1 cellular context compared by ENCODE assay signal in the genomic region with DNA sequence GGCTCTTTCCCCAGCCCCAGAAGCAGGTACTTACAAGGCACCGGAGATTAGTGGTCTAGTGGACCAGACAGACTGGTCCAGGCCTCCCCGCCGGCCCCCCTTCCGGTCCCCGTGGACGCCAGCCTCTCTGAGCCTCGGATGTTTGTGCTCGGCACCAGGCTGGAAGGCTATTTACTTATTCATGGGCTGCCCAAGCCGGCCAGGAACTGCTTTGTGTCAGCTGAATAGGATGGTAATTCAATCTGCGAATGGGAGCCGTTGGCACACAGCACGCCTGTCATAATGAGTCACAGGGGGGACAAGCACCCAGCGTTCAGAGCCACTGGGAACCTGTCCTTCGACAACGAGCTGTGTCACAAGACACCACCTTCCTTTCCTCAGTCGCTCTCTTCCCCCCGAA.
TF ChIP-seq lines count a peak whose summit lies in the region.

No MANE protein-coding gene starts in this region.

TF ChIP-seq in HepG2, 621 proteins besides CTCF, POLR2A, EP300 and RAD21 (continued from another document):
- TF ChIP-seq AHDC1 (CRISPR knock-in tag; IDR thresholded peaks at IDR 0.05; ENCODE audit: borderline replicate concordance) (no peak), HNRNPK (IDR thresholded peaks at IDR 0.05; ENCODE audit: low read depth, low read length, poor library complexity, severe bottlenecking) (no peak), ZFY (CRISPR knock-in tag; IDR thresholded peaks at IDR 0.05) (no peak), ZNF703 (CRISPR knock-in tag; IDR thresholded peaks at IDR 0.05; ENCODE audit: borderline replicate concordance) (no peak), HES4 (CRISPR knock-in tag; IDR thresholded peaks at IDR 0.05; ENCODE audit: borderline replicate concordance) (no peak), IKZF1 (IDR thresholded peaks at IDR 0.05) (no peak), ZNF577 (CRISPR knock-in tag; IDR thresholded peaks at IDR 0.05; ENCODE audit: borderline replicate concordance, low read depth) (no peak), ZNF580 (CRISPR knock-in tag; IDR thresholded peaks at IDR 0.05; ENCODE audit: borderline replicate concordance, low read depth) (no peak), PLSCR1 (CRISPR knock-in tag; IDR thresholded peaks at IDR 0.05; ENCODE audit: borderline replicate concordance) (no peak), GATAD1 (CRISPR knock-in tag; IDR thresholded peaks at IDR 0.05) (no peak)
